Comparison of ENCODE assay signal across 1 cellular context in genomic region chr7:47734287-47734948, GRCh38.
TF ChIP-seq lines count a peak whose summit lies in the region.

No MANE protein-coding gene starts in this region.

TF ChIP-seq in HepG2, 621 proteins besides CTCF, POLR2A, EP300 and RAD21 (continued from another document and continues in another):
- no peak for TF ChIP-seq ZNF318 (CRISPR knock-in tag; IDR thresholded peaks at IDR 0.05)
- peak; percentile 51; the same call in 1 of the 2 replicates for TF ChIP-seq ZNF619 (CRISPR knock-in tag; IDR thresholded peaks at IDR 0.05)
- peak; percentile 99 for TF ChIP-seq RXRA (CRISPR knock-in tag; IDR thresholded peaks at IDR 0.05)
- TF ChIP-seq ZNF557 (CRISPR knock-in tag; IDR thresholded peaks at IDR 0.05), result peak; percentile 87; the same call in 1 of the 2 replicates
- no peak for TF ChIP-seq ZNF83 (CRISPR knock-in tag; IDR thresholded peaks at IDR 0.05; ENCODE audit: borderline replicate concordance)
- peak; percentile 100 for TF ChIP-seq MED1 (CRISPR knock-in tag; IDR thresholded peaks at IDR 0.05)
- TF ChIP-seq ZNF256 (CRISPR knock-in tag; conservative IDR thresholded peaks at IDR 0.05), result 0 out of 2 replicates have a peak, but pooled peaks have one; percentile 49
- TF ChIP-seq KDM4B (CRISPR knock-in tag; IDR thresholded peaks at IDR 0.05), result peak; percentile 23; the same call in 1 of the 2 replicates
- peak; percentile 98 for TF ChIP-seq SOX13 (IDR thresholded peaks at IDR 0.05)
- peak in 1 of 2 experiments; percentile 98; a peak in 2 of 4 replicates for TF ChIP-seq SOX13 (CRISPR knock-in tag; conservative IDR thresholded peaks at IDR 0.05 in 1 of 2, IDR thresholded peaks at IDR 0.05 in 1 of 2)
- TF ChIP-seq ZIK1 (CRISPR knock-in tag; IDR thresholded peaks at IDR 0.05; ENCODE audit: borderline replicate concordance, low read depth), result peak; percentile 85; the same call in 1 of the 2 replicates
- no peak for TF ChIP-seq PRMT3 (CRISPR knock-in tag; IDR thresholded peaks at IDR 0.05; ENCODE audit: borderline replicate concordance, low read depth)
- peak; percentile 58; the same call in 1 of the 2 replicates for TF ChIP-seq ATF3 (CRISPR knock-in tag; IDR thresholded peaks at IDR 0.05)
- peak; percentile 21; the same call in 1 of the 2 replicates for TF ChIP-seq NFE2L2 (IDR thresholded peaks at IDR 0.05; ENCODE audit: low read length)
- TF ChIP-seq ZNF558 (CRISPR knock-in tag; IDR thresholded peaks at IDR 0.05; ENCODE audit: borderline replicate concordance), result no peak
- peak; percentile 73 for TF ChIP-seq GABPB1 (CRISPR knock-in tag; IDR thresholded peaks at IDR 0.05)
- TF ChIP-seq MLX (CRISPR knock-in tag; IDR thresholded peaks at IDR 0.05), result peak; percentile 95
- TF ChIP-seq CREM (IDR thresholded peaks at IDR 0.05), result peak; percentile 91
- no peak for TF ChIP-seq CREM (CRISPR knock-in tag; IDR thresholded peaks at IDR 0.05)
- TF ChIP-seq ERF (CRISPR knock-in tag; IDR thresholded peaks at IDR 0.05), result peak; percentile 99
- TF ChIP-seq MEIS2 (CRISPR knock-in tag; IDR thresholded peaks at IDR 0.05), result peak; percentile 100
- peak; percentile 63 for TF ChIP-seq XRCC5 (optimal IDR thresholded peaks at IDR 0.05; ENCODE audit: low read length)
- peak; percentile 73; the same call in 1 of the 2 replicates for TF ChIP-seq SPEN (CRISPR knock-in tag; IDR thresholded peaks at IDR 0.05; ENCODE audit: low read depth)
- peak; percentile 47 for TF ChIP-seq ATF7 (IDR thresholded peaks at IDR 0.05)
- peak; percentile 77; the same call in 1 of the 2 replicates for TF ChIP-seq ATF7 (CRISPR knock-in tag; IDR thresholded peaks at IDR 0.05)
- TF ChIP-seq YEATS2 (CRISPR knock-in tag; IDR thresholded peaks at IDR 0.05; ENCODE audit: borderline replicate concordance), result peak; percentile 43; the same call in 1 of the 2 replicates
- no peak for TF ChIP-seq BRCA1 (CRISPR knock-in tag; IDR thresholded peaks at IDR 0.05)
- peak; percentile 33 for TF ChIP-seq ZNF18 (CRISPR knock-in tag; IDR thresholded peaks at IDR 0.05; ENCODE audit: insufficient replicate concordance)
- peak; percentile 73; the same call in 1 of the 2 replicates for TF ChIP-seq ZNF563 (CRISPR knock-in tag; IDR thresholded peaks at IDR 0.05)
- no peak for TF ChIP-seq ZNF562 (CRISPR knock-in tag; IDR thresholded peaks at IDR 0.05; ENCODE audit: borderline replicate concordance)
- TF ChIP-seq HES4 (CRISPR knock-in tag; IDR thresholded peaks at IDR 0.05; ENCODE audit: borderline replicate concordance), result no peak
- no peak for TF ChIP-seq ZBTB14 (CRISPR knock-in tag; IDR thresholded peaks at IDR 0.05)
- no peak for TF ChIP-seq RFXANK (CRISPR knock-in tag; IDR thresholded peaks at IDR 0.05)
- TF ChIP-seq ZNF670 (CRISPR knock-in tag; IDR thresholded peaks at IDR 0.05; ENCODE audit: borderline replicate concordance), result peak; percentile 95
- TF ChIP-seq GATAD2A (CRISPR knock-in tag; IDR thresholded peaks at IDR 0.05), result peak; percentile 94
- TF ChIP-seq BRD4 (CRISPR knock-in tag; IDR thresholded peaks at IDR 0.05), result peak; percentile 80; the same call in 1 of the 2 replicates
- peak; percentile 58; the same call in 1 of the 2 replicates for TF ChIP-seq ZSCAN12 (CRISPR knock-in tag; IDR thresholded peaks at IDR 0.05)
- peak; percentile 76; the same call in 1 of the 2 replicates for TF ChIP-seq JUN (CRISPR knock-in tag; IDR thresholded peaks at IDR 0.05)
- TF ChIP-seq RCOR2 (CRISPR knock-in tag; IDR thresholded peaks at IDR 0.05), result peak; percentile 93
- TF ChIP-seq ZNF263 (CRISPR knock-in tag; IDR thresholded peaks at IDR 0.05), result peak; percentile 41
- TF ChIP-seq ZNF570 (CRISPR knock-in tag; IDR thresholded peaks at IDR 0.05; ENCODE audit: borderline replicate concordance), result no peak
- 0 out of 2 replicates have a peak, but pooled peaks have one; percentile 77 for TF ChIP-seq TOE1 (CRISPR knock-in tag; IDR thresholded peaks at IDR 0.05)
- no peak for TF ChIP-seq ZNF343 (CRISPR knock-in tag; IDR thresholded peaks at IDR 0.05)
- TF ChIP-seq ZFP82 (CRISPR knock-in tag; IDR thresholded peaks at IDR 0.05; ENCODE audit: borderline replicate concordance), result peak; percentile 83; the same call in 1 of the 2 replicates
- TF ChIP-seq NFIC (IDR thresholded peaks at IDR 0.05; ENCODE audit: low read length), result peak; percentile 91
- 0 out of 2 replicates have a peak, but pooled peaks have one; percentile 9 for TF ChIP-seq ZNF205 (CRISPR knock-in tag; IDR thresholded peaks at IDR 0.05)
- TF ChIP-seq ZMAT5 (CRISPR knock-in tag; IDR thresholded peaks at IDR 0.05; ENCODE audit: borderline replicate concordance, low read depth), result no peak
- peak; percentile 91 for TF ChIP-seq FOSL2 (CRISPR knock-in tag; IDR thresholded peaks at IDR 0.05)
- TF ChIP-seq ZNF24 (IDR thresholded peaks at IDR 0.05), result peak; percentile 46; the same call in 1 of the 2 replicates
- TF ChIP-seq HIC2 (CRISPR knock-in tag; IDR thresholded peaks at IDR 0.05; ENCODE audit: low read depth), result peak; percentile 85; the same call in 1 of the 2 replicates
- TF ChIP-seq DZIP1 (CRISPR knock-in tag; IDR thresholded peaks at IDR 0.05), result no peak
